In genomic region chr12:106144847-106145246, GRCh38 we compare ENCODE assay signal across 2 cellular contexts.
TF ChIP-seq lines count a peak whose summit lies in the region.

No MANE protein-coding gene starts in this region.

TF ChIP-seq in GM12878, 131 proteins besides CTCF, POLR2A, EP300 and RAD21 (continued from another document):
- TF ChIP-seq SPI1 (IDR thresholded peaks at IDR 0.05; ENCODE audit: borderline replicate concordance, insufficient read depth, low read depth, low read length) (no peak), JUND (IDR thresholded peaks at IDR 0.05; ENCODE audit: low read depth, low read length) (no peak), TARDBP (IDR thresholded peaks at IDR 0.05; ENCODE audit: borderline replicate concordance) (no peak), SKIL (IDR thresholded peaks at IDR 0.05; ENCODE audit: low read depth, poor library complexity, severe bottlenecking) (no peak), IKZF1 (conservative IDR thresholded peaks at IDR 0.05) (no peak)

TF ChIP-seq in HEK293T, 16 proteins besides CTCF, POLR2A, EP300 and RAD21 (continued from another document):
- TF ChIP-seq PKNOX1 (IDR thresholded peaks at IDR 0.05), result no peak
- TF ChIP-seq ZNF384 (IDR thresholded peaks at IDR 0.05), result no peak
- TF ChIP-seq HDGF (IDR thresholded peaks at IDR 0.05; ENCODE audit: borderline replicate concordance), result no peak
- TF ChIP-seq SP1 (IDR thresholded peaks at IDR 0.05), result no peak
- no peak for TF ChIP-seq SUZ12 (IDR thresholded peaks at IDR 0.05)
- TF ChIP-seq LEF1 (IDR thresholded peaks at IDR 0.05; ENCODE audit: borderline replicate concordance), result no peak
- TF ChIP-seq FOXK2 (IDR thresholded peaks at IDR 0.05), result no peak
- TF ChIP-seq FOXM1 (IDR thresholded peaks at IDR 0.05; ENCODE audit: borderline replicate concordance), result no peak
- TF ChIP-seq TARDBP (IDR thresholded peaks at IDR 0.05), result no peak
- TF ChIP-seq ELF4 (IDR thresholded peaks at IDR 0.05), result no peak
- no peak for TF ChIP-seq NFRKB (IDR thresholded peaks at IDR 0.05)
- no peak for TF ChIP-seq ARNT (IDR thresholded peaks at IDR 0.05)
- TF ChIP-seq L3MBTL2 (conservative IDR thresholded peaks at IDR 0.05), result no peak
- TF ChIP-seq BHLHE40 (IDR thresholded peaks at IDR 0.05; ENCODE audit: borderline replicate concordance), result no peak
